ENCODE assay signal across 6 cellular contexts in genomic region chr19:57873883-57874799, GRCh38. TPM values are rescaled to one million over a fixed set of nuclear protein-coding genes. Genes with fewer than 3 reads are reported as not detected.
DNase-seq lines count a peak whose midpoint lies in the region; ATAC-seq, FAIRE-seq and TF ChIP-seq lines count a peak whose summit lies in the region.
"Not testable (repeated sequence)": the region's sequence is repeated elsewhere in the genome, so short reads cannot be mapped to it uniquely, and the experiment has no call there.

No MANE protein-coding gene starts in this region.

- peaks cover 97% of the 10 kb centered on the region for H3K9me3 ChIP-seq in BLaER1
- peaks cover 52% of the 10 kb centered on the region for H3K9me3 ChIP-seq in HUES48 (ENCODE audit: control insufficient read depth, insufficient read depth, low read length)
- H3K9me3 ChIP-seq in endodermal cell (ENCODE audit: control insufficient read depth, low read length) = peaks cover 88% of the 10 kb centered on the region
- H3K9me3 ChIP-seq in HepG2 (ENCODE audit: low read length) = not testable (repeated sequence)

- H3K4me2 ChIP-seq in BLaER1; HepG2 (ENCODE audit: low read depth, low read length): not testable (repeated sequence)

- not testable (repeated sequence) for TF ChIP-seq RAD21 in HepG2 (CRISPR knock-in tag; IDR thresholded peaks at IDR 0.05)

- not testable (repeated sequence) for H3K9ac ChIP-seq in BLaER1; HUES48 (ENCODE audit: low read depth, low read length); endodermal cell (ENCODE audit: extremely low read depth, low read length, poor library complexity, severe bottlenecking); HepG2 (ENCODE audit: insufficient read depth, low read depth, low read length); rectal smooth muscle tissue (ENCODE audit: low read length)

- not testable (repeated sequence) for TF ChIP-seq EP300 in HepG2 (IDR thresholded peaks at IDR 0.05; ENCODE audit: low read depth in 2 of 2, low read length in 2 of 2); HepG2 (CRISPR knock-in tag; IDR thresholded peaks at IDR 0.05; ENCODE audit: borderline replicate concordance)

- not testable (repeated sequence) for FAIRE-seq in HepG2 (lab: Jason Lieb, UNC)

- peak; percentile 51 for ATAC-seq in HepG2

- H3K27ac Mint-ChIP-seq in endodermal cell = not testable (repeated sequence)

- CTCF ChIA-PET in HepG2 (lab: Yijun Ruan, JAX; ENCODE audit: low intra/inter-chr PET ratio, low total read pairs) = not testable (repeated sequence)

- H4K20me1 ChIP-seq in BLaER1 = peaks cover 10% of the 10 kb centered on the region; the same call in 1 of the 2 replicates
- H4K20me1 ChIP-seq in HepG2 (ENCODE audit: insufficient read depth, low read length) = not testable (repeated sequence)

- POLR2A ChIA-PET in HepG2 (lab: Yijun Ruan, JAX) = not testable (repeated sequence)

- 96 to 100% methylated on average over 6 to 7 of the region's 8 CpGs for WGBS in endodermal cell (ENCODE audit: insufficient coverage in 1 of 2, insufficient read length in 1 of 2), 2 experiments
- 72% methylated on average over 8 of the region's 8 CpGs for whole genome bisulfite sequencing in HepG2 (ENCODE audit: low lambda C conversion rate)

- peak; percentile 31 for DNase-seq in amniotic epithelial cell (ENCODE audit: low read depth)
- DNase-seq in endodermal cell = not testable (repeated sequence)
- DNase-seq in HepG2 (ENCODE audit: low spot score) = peak; percentile 46

- TF ChIP-seq CTCF in endodermal cell (conservative IDR thresholded peaks at IDR 0.05); HepG2 (CRISPR knock-in tag; IDR thresholded peaks at IDR 0.05): not testable (repeated sequence)

- H3K4me3 Mint-ChIP-seq in endodermal cell = not testable (repeated sequence)

- not testable (repeated sequence) for H3K4me1 Mint-ChIP-seq in endodermal cell

- H3K27me3 Mint-ChIP-seq in endodermal cell (ENCODE audit: insufficient read depth) = not testable (repeated sequence)

- not testable (repeated sequence) for H3K27ac ChIP-seq in BLaER1; endodermal cell (ENCODE audit: low read depth, low read length); rectal smooth muscle tissue (ENCODE audit: low read depth, low read length)
- peak overlapping the region; percentile 12 for H3K27ac ChIP-seq in HUES48 (ENCODE audit: low read depth, low read length)
- peak overlapping the region; percentile 51 for H3K27ac ChIP-seq in HepG2 (ENCODE audit: extremely low read length, insufficient read depth, low read length)

- H3K27me3 ChIP-seq in BLaER1; HUES48 (ENCODE audit: control insufficient read depth, insufficient read depth, low read length); endodermal cell (ENCODE audit: control insufficient read depth, insufficient read depth, low read length, poor library complexity, severe bottlenecking); HepG2 (ENCODE audit: control insufficient read depth in 1 of 2, insufficient read depth in 2 of 2, low read length in 2 of 2); rectal smooth muscle tissue (ENCODE audit: control insufficient read depth, insufficient read depth, low read length): not testable (repeated sequence)

- H2AFZ ChIP-seq in HepG2 (ENCODE audit: low read length) = not testable (repeated sequence)

- peaks cover 95% of the 10 kb centered on the region for H3K36me3 Mint-ChIP-seq in endodermal cell (ENCODE audit: low read depth)

- H3K4me3 ChIP-seq in BLaER1 = 0 out of 2 replicates have a peak overlapping the region, but pooled peaks have one; percentile 25
- H3K4me3 ChIP-seq in HUES48 (ENCODE audit: low read depth, low read length); HepG2 (replicated peaks in 1 of 3; ENCODE audit: insufficient read depth in 1 of 3, low read depth in 2 of 3, low read length in 3 of 3): not testable (repeated sequence)
- H3K4me3 ChIP-seq in endodermal cell (ENCODE audit: low read length) = peak overlapping the region; percentile 76
- peak overlapping the region; percentile 19 for H3K4me3 ChIP-seq in rectal smooth muscle tissue (ENCODE audit: low read length)

- peaks cover 96% of the 10 kb centered on the region for H3K9me3 Mint-ChIP-seq in endodermal cell

- H3K79me2 ChIP-seq in HepG2 (ENCODE audit: insufficient read depth, low read length) = not testable (repeated sequence)

- H3K4me1 ChIP-seq in BLaER1; HUES48 (ENCODE audit: control insufficient read depth, insufficient read depth, low read length); endodermal cell (ENCODE audit: control insufficient read depth, insufficient read depth, low read length); HepG2 (ENCODE audit: insufficient read depth, low read length); rectal smooth muscle tissue (ENCODE audit: control insufficient read depth, insufficient read depth, low read length): not testable (repeated sequence)

- in situ Hi-C loops in HepG2 (cut with HindIII; ENCODE audit: extremely low pct_ligation_motif_present, low pct_unique_long_range_greater_than_20kb) = not testable (repeated sequence)

- intact Hi-C loops in HepG2 (cut with micrococcal nuclease; ENCODE audit: unreplicated experiment) = not testable (repeated sequence)

- H3K36me3 ChIP-seq in BLaER1 (peaks cover 96% of the 10 kb centered on the region), HUES48 (ENCODE audit: control insufficient read depth, insufficient read depth, low read length) (peaks cover 88% of the 10 kb centered on the region), endodermal cell (ENCODE audit: control insufficient read depth, insufficient read depth, low read length) (peaks cover 93% of the 10 kb centered on the region), rectal smooth muscle tissue (ENCODE audit: control insufficient read depth, insufficient read depth, low read length) (peaks cover 14% of the 10 kb centered on the region)
- not testable (repeated sequence) for H3K36me3 ChIP-seq in HepG2 (replicated peaks in 1 of 2; ENCODE audit: control insufficient read depth in 1 of 2, insufficient read depth in 2 of 2, low read length in 2 of 2)

- not testable (repeated sequence) for BruUV-seq in HepG2 (replicated peaks; lab: Mats Ljungman, UMichigan)

- TF ChIP-seq POLR2A in HepG2 (IDR thresholded peaks at IDR 0.05; ENCODE audit: insufficient read depth in 1 of 2, low read depth in 2 of 2, low read length in 2 of 2) = not testable (repeated sequence)

RNA-seq across cellular contexts. Expression of gene ZNF814, which starts 14.7 kb away (rescaled TPM):
- total RNA-seq in endodermal cell (10 to 100 TPM; 54.7 to 63.0 TPM), HepG2 (2016; rRNA removed; fragmentation: Illumina TruSeq; extraction: Trizol) (2.3 and 3.4 TPM in 2 replicates)
- polyA plus RNA-seq in endodermal cell (2013, experiment 1 of 2) = 25.6 TPM
- 25.0 TPM for polyA plus RNA-seq in endodermal cell (2013, experiment 2 of 2)
- 0.61 and 0.71 TPM in 2 replicates for total RNA-seq in HepG2 (2016; cell fraction: cytosol; rRNA removed; fragmentation: Illumina TruSeq; extraction: Trizol; ENCODE audit: low read depth)
- 2.3 and 2.9 TPM in 2 replicates for total RNA-seq in HepG2 (2016; cell fraction: insoluble cytoplasmic fraction; rRNA removed; fragmentation: Illumina TruSeq; extraction: Trizol)
- total RNA-seq in HepG2 (2016; cell fraction: membrane; rRNA removed; fragmentation: Illumina TruSeq; extraction: Trizol) = 1.4 and 1.5 TPM in 2 replicates
- total RNA-seq in HepG2 (2016; cell fraction: nucleus; rRNA removed; fragmentation: Illumina TruSeq; extraction: Trizol) = 5.0 and 5.4 TPM in 2 replicates
- 2.1 and 2.5 TPM in 2 replicates for polyA plus RNA-seq in HepG2 (2011; rRNA removed)
- 0.71 and 1.0 TPM in 2 replicates for polyA plus RNA-seq in HepG2 (2011; cell fraction: cytosol; rRNA removed)
- polyA plus RNA-seq in HepG2 (2011; cell fraction: nucleus; rRNA removed) = 2.6 and 4.3 TPM in 2 replicates
- 5.2 and 5.4 TPM in 2 replicates for polyA plus RNA-seq in HepG2 (2012)
- 0.24 and 0.27 TPM in 2 replicates for polyA plus RNA-seq in HepG2 (2016; cell fraction: cytosol; fragmentation: Illumina TruSeq; extraction: Trizol; ENCODE audit: low read depth)
- polyA plus RNA-seq in HepG2 (2016; cell fraction: insoluble cytoplasmic fraction; fragmentation: Illumina TruSeq; extraction: Trizol; ENCODE audit: low read depth) = 0.91 and 0.98 TPM in 2 replicates
- polyA plus RNA-seq in HepG2 (2016; cell fraction: membrane; fragmentation: Illumina TruSeq; extraction: Trizol; ENCODE audit: low read depth) = 0.21 and 1.1 TPM in 2 replicates
- 7.3 and 7.5 TPM in 2 replicates for polyA plus RNA-seq in HepG2 (2016; cell fraction: nucleus; fragmentation: Illumina TruSeq; extraction: Trizol; ENCODE audit: insufficient read depth, low read depth)
- polyA minus RNA-seq in HepG2 (2011; rRNA and poly(A)+ RNA removed; ENCODE audit: low replicate concordance) = 7.9 and 8.9 TPM in 2 replicates
- 0.89 and 1.1 TPM in 2 replicates for polyA minus RNA-seq in HepG2 (2011; cell fraction: cytosol; rRNA and poly(A)+ RNA removed)
- 12.0 and 13.2 TPM in 2 replicates for polyA minus RNA-seq in HepG2 (2011; cell fraction: nucleus; rRNA and poly(A)+ RNA removed)

RNA-seq across cellular contexts. Expression of gene ZNF587, which starts 24.5 kb away (rescaled TPM):
- total RNA-seq in endodermal cell = 10 to 100 TPM; 64.1 to 98.1 TPM
- 24.8 TPM for polyA plus RNA-seq in endodermal cell (2013, experiment 1 of 2)
- polyA plus RNA-seq in endodermal cell (2013, experiment 2 of 2) = 24.7 TPM
- 17.5 and 22.9 TPM in 2 replicates for total RNA-seq in HepG2 (2016; rRNA removed; fragmentation: Illumina TruSeq; extraction: Trizol)
- 22.5 and 25.4 TPM in 2 replicates for total RNA-seq in HepG2 (2016; cell fraction: cytosol; rRNA removed; fragmentation: Illumina TruSeq; extraction: Trizol; ENCODE audit: low read depth)
- total RNA-seq in HepG2 (2016; cell fraction: insoluble cytoplasmic fraction; rRNA removed; fragmentation: Illumina TruSeq; extraction: Trizol) = 15.1 and 22.8 TPM in 2 replicates
- 13.8 and 14.3 TPM in 2 replicates for total RNA-seq in HepG2 (2016; cell fraction: membrane; rRNA removed; fragmentation: Illumina TruSeq; extraction: Trizol)
- 17.5 and 22.8 TPM in 2 replicates for total RNA-seq in HepG2 (2016; cell fraction: nucleus; rRNA removed; fragmentation: Illumina TruSeq; extraction: Trizol)
- polyA plus RNA-seq in HepG2 (2011; rRNA removed) = 8.7 and 12.6 TPM in 2 replicates
- polyA plus RNA-seq in HepG2 (2011; cell fraction: cytosol; rRNA removed) = 2.6 and 3.8 TPM in 2 replicates
- polyA plus RNA-seq in HepG2 (2011; cell fraction: nucleus; rRNA removed) = 28.6 and 29.8 TPM in 2 replicates
- 8.0 and 11.1 TPM in 2 replicates for polyA plus RNA-seq in HepG2 (2012)
- 0.52 and 0.95 TPM in 2 replicates for polyA plus RNA-seq in HepG2 (2016; cell fraction: cytosol; fragmentation: Illumina TruSeq; extraction: Trizol; ENCODE audit: low read depth)
- 5.2 and 7.9 TPM in 2 replicates for polyA plus RNA-seq in HepG2 (2016; cell fraction: insoluble cytoplasmic fraction; fragmentation: Illumina TruSeq; extraction: Trizol; ENCODE audit: low read depth)
- 0.96 and 2.0 TPM in 2 replicates for polyA plus RNA-seq in HepG2 (2016; cell fraction: membrane; fragmentation: Illumina TruSeq; extraction: Trizol; ENCODE audit: low read depth)
- polyA plus RNA-seq in HepG2 (2016; cell fraction: nucleus; fragmentation: Illumina TruSeq; extraction: Trizol; ENCODE audit: insufficient read depth, low read depth) = 41.3 and 44.4 TPM in 2 replicates
- 26.7 and 28.9 TPM in 2 replicates for polyA minus RNA-seq in HepG2 (2011; rRNA and poly(A)+ RNA removed; ENCODE audit: low replicate concordance)
- polyA minus RNA-seq in HepG2 (2011; cell fraction: cytosol; rRNA and poly(A)+ RNA removed) = 17.4 and 22.9 TPM in 2 replicates
- 21.6 and 30.3 TPM in 2 replicates for polyA minus RNA-seq in HepG2 (2011; cell fraction: nucleus; rRNA and poly(A)+ RNA removed)

RNA-seq across cellular contexts. Expression of gene ZNF417, which starts 42.3 kb away (rescaled TPM):
- total RNA-seq in endodermal cell (10 to 100 TPM; 16.5 to 30.9 TPM), HepG2 (2016; rRNA removed; fragmentation: Illumina TruSeq; extraction: Trizol) (13.7 and 14.1 TPM in 2 replicates)
- polyA plus RNA-seq in endodermal cell (2013, experiment 1 of 2) = 12.0 TPM
- polyA plus RNA-seq in endodermal cell (2013, experiment 2 of 2) = 11.3 TPM
- total RNA-seq in HepG2 (2016; cell fraction: cytosol; rRNA removed; fragmentation: Illumina TruSeq; extraction: Trizol; ENCODE audit: low read depth) = 1.1 and 2.1 TPM in 2 replicates
- total RNA-seq in HepG2 (2016; cell fraction: insoluble cytoplasmic fraction; rRNA removed; fragmentation: Illumina TruSeq; extraction: Trizol) = 12.2 and 16.0 TPM in 2 replicates
- total RNA-seq in HepG2 (2016; cell fraction: membrane; rRNA removed; fragmentation: Illumina TruSeq; extraction: Trizol) = 5.0 and 5.4 TPM in 2 replicates
- total RNA-seq in HepG2 (2016; cell fraction: nucleus; rRNA removed; fragmentation: Illumina TruSeq; extraction: Trizol) = 18.0 and 19.8 TPM in 2 replicates
- 2.9 and 3.2 TPM in 2 replicates for polyA plus RNA-seq in HepG2 (2011; rRNA removed)
- 1.2 and 1.9 TPM in 2 replicates for polyA plus RNA-seq in HepG2 (2011; cell fraction: cytosol; rRNA removed)
- polyA plus RNA-seq in HepG2 (2011; cell fraction: nucleus; rRNA removed) = 7.2 and 7.4 TPM in 2 replicates
- polyA plus RNA-seq in HepG2 (2012) = 3.5 and 3.9 TPM in 2 replicates
- 0.35 and 2.0 TPM in 2 replicates for polyA plus RNA-seq in HepG2 (2016; cell fraction: cytosol; fragmentation: Illumina TruSeq; extraction: Trizol; ENCODE audit: low read depth)
- polyA plus RNA-seq in HepG2 (2016; cell fraction: insoluble cytoplasmic fraction; fragmentation: Illumina TruSeq; extraction: Trizol; ENCODE audit: low read depth) = 2.8 and 3.3 TPM in 2 replicates
- 1.3 and 1.8 TPM in 2 replicates for polyA plus RNA-seq in HepG2 (2016; cell fraction: membrane; fragmentation: Illumina TruSeq; extraction: Trizol; ENCODE audit: low read depth)
- polyA plus RNA-seq in HepG2 (2016; cell fraction: nucleus; fragmentation: Illumina TruSeq; extraction: Trizol; ENCODE audit: insufficient read depth, low read depth) = 11.3 and 15.1 TPM in 2 replicates
- 6.4 and 7.5 TPM in 2 replicates for polyA minus RNA-seq in HepG2 (2011; rRNA and poly(A)+ RNA removed; ENCODE audit: low replicate concordance)
- polyA minus RNA-seq in HepG2 (2011; cell fraction: cytosol; rRNA and poly(A)+ RNA removed) = 2.6 and 4.8 TPM in 2 replicates
- 23.2 and 23.7 TPM in 2 replicates for polyA minus RNA-seq in HepG2 (2011; cell fraction: nucleus; rRNA and poly(A)+ RNA removed)

RNA-seq across cellular contexts. Expression of gene ZNF587B, which starts 44.0 kb away (rescaled TPM):
- total RNA-seq in endodermal cell (10 to 100 TPM; 37.0 to 39.9 TPM), HepG2 (2016; rRNA removed; fragmentation: Illumina TruSeq; extraction: Trizol) (29.9 and 33.6 TPM in 2 replicates)
- polyA plus RNA-seq in endodermal cell (2013, experiment 1 of 2) = 9.2 TPM
- 8.9 TPM for polyA plus RNA-seq in endodermal cell (2013, experiment 2 of 2)
- total RNA-seq in HepG2 (2016; cell fraction: cytosol; rRNA removed; fragmentation: Illumina TruSeq; extraction: Trizol; ENCODE audit: low read depth) = 3.1 TPM in 2 replicates
- 29.5 and 35.3 TPM in 2 replicates for total RNA-seq in HepG2 (2016; cell fraction: insoluble cytoplasmic fraction; rRNA removed; fragmentation: Illumina TruSeq; extraction: Trizol)
- total RNA-seq in HepG2 (2016; cell fraction: membrane; rRNA removed; fragmentation: Illumina TruSeq; extraction: Trizol) = 14.9 and 16.5 TPM in 2 replicates
- total RNA-seq in HepG2 (2016; cell fraction: nucleus; rRNA removed; fragmentation: Illumina TruSeq; extraction: Trizol) = 33.7 and 36.4 TPM in 2 replicates
- polyA plus RNA-seq in HepG2 (2011; rRNA removed) = 4.3 and 5.2 TPM in 2 replicates
- 1.6 and 2.6 TPM in 2 replicates for polyA plus RNA-seq in HepG2 (2011; cell fraction: cytosol; rRNA removed)
- 10.7 and 10.9 TPM in 2 replicates for polyA plus RNA-seq in HepG2 (2011; cell fraction: nucleus; rRNA removed)
- polyA plus RNA-seq in HepG2 (2012) = 3.7 and 6.7 TPM in 2 replicates
- 0.78 and 0.85 TPM in 2 replicates for polyA plus RNA-seq in HepG2 (2016; cell fraction: cytosol; fragmentation: Illumina TruSeq; extraction: Trizol; ENCODE audit: low read depth)
- polyA plus RNA-seq in HepG2 (2016; cell fraction: insoluble cytoplasmic fraction; fragmentation: Illumina TruSeq; extraction: Trizol; ENCODE audit: low read depth) = 9.0 and 9.2 TPM in 2 replicates
- 3.8 and 3.9 TPM in 2 replicates for polyA plus RNA-seq in HepG2 (2016; cell fraction: membrane; fragmentation: Illumina TruSeq; extraction: Trizol; ENCODE audit: low read depth)
- 27.7 and 29.1 TPM in 2 replicates for polyA plus RNA-seq in HepG2 (2016; cell fraction: nucleus; fragmentation: Illumina TruSeq; extraction: Trizol; ENCODE audit: insufficient read depth, low read depth)
- polyA minus RNA-seq in HepG2 (2011; rRNA and poly(A)+ RNA removed; ENCODE audit: low replicate concordance) = 8.5 and 23.1 TPM in 2 replicates
- polyA minus RNA-seq in HepG2 (2011; cell fraction: cytosol; rRNA and poly(A)+ RNA removed) = 6.0 and 6.3 TPM in 2 replicates
- polyA minus RNA-seq in HepG2 (2011; cell fraction: nucleus; rRNA and poly(A)+ RNA removed) = 29.7 and 33.8 TPM in 2 replicates

RNA-seq across cellular contexts. Expression of gene ZNF552, which starts 59.4 kb away (rescaled TPM):
- total RNA-seq in endodermal cell (10 to 100 TPM; 17.4 to 18.8 TPM), HepG2 (2016; rRNA removed; fragmentation: Illumina TruSeq; extraction: Trizol) (16.3 and 16.6 TPM in 2 replicates)
- polyA plus RNA-seq in endodermal cell (2013, experiment 1 of 2) = 4.9 TPM
- 6.5 TPM for polyA plus RNA-seq in endodermal cell (2013, experiment 2 of 2)
- total RNA-seq in HepG2 (2016; cell fraction: cytosol; rRNA removed; fragmentation: Illumina TruSeq; extraction: Trizol; ENCODE audit: low read depth) = 2.7 and 4.8 TPM in 2 replicates
- 16.4 and 17.7 TPM in 2 replicates for total RNA-seq in HepG2 (2016; cell fraction: insoluble cytoplasmic fraction; rRNA removed; fragmentation: Illumina TruSeq; extraction: Trizol)
- 8.6 and 8.9 TPM in 2 replicates for total RNA-seq in HepG2 (2016; cell fraction: membrane; rRNA removed; fragmentation: Illumina TruSeq; extraction: Trizol)
- total RNA-seq in HepG2 (2016; cell fraction: nucleus; rRNA removed; fragmentation: Illumina TruSeq; extraction: Trizol) = 16.0 and 16.1 TPM in 2 replicates
- 8.1 and 11.7 TPM in 2 replicates for polyA plus RNA-seq in HepG2 (2011; rRNA removed)
- polyA plus RNA-seq in HepG2 (2011; cell fraction: cytosol; rRNA removed) = 4.8 and 6.2 TPM in 2 replicates
- polyA plus RNA-seq in HepG2 (2011; cell fraction: nucleus; rRNA removed) = 26.1 and 30.1 TPM in 2 replicates
- polyA plus RNA-seq in HepG2 (2012) = 6.3 and 12.5 TPM in 2 replicates
- 2.3 TPM in 2 replicates for polyA plus RNA-seq in HepG2 (2016; cell fraction: cytosol; fragmentation: Illumina TruSeq; extraction: Trizol; ENCODE audit: low read depth)
- 11.9 and 12.5 TPM in 2 replicates for polyA plus RNA-seq in HepG2 (2016; cell fraction: insoluble cytoplasmic fraction; fragmentation: Illumina TruSeq; extraction: Trizol; ENCODE audit: low read depth)
- 3.4 and 3.6 TPM in 2 replicates for polyA plus RNA-seq in HepG2 (2016; cell fraction: membrane; fragmentation: Illumina TruSeq; extraction: Trizol; ENCODE audit: low read depth)
- polyA plus RNA-seq in HepG2 (2016; cell fraction: nucleus; fragmentation: Illumina TruSeq; extraction: Trizol; ENCODE audit: insufficient read depth, low read depth) = 18.3 and 19.5 TPM in 2 replicates
- 29.3 and 39.6 TPM in 2 replicates for polyA minus RNA-seq in HepG2 (2011; rRNA and poly(A)+ RNA removed; ENCODE audit: low replicate concordance)
- 4.4 and 6.0 TPM in 2 replicates for polyA minus RNA-seq in HepG2 (2011; cell fraction: cytosol; rRNA and poly(A)+ RNA removed)
- polyA minus RNA-seq in HepG2 (2011; cell fraction: nucleus; rRNA and poly(A)+ RNA removed) = 35.4 and 48.9 TPM in 2 replicates

Comparison
In these comparisons a context has a peak if more than half of its experiments do, and no peak if none do; other contexts are left out.
1. RNA of gene ZNF814, which starts 14.7 kb away (total RNA-seq): 54.7 to 63.0 TPM in endodermal cell; 0.61 to 5.4 TPM in HepG2; every median in the first group is over 4 times any median in the second.